ENCODE assay signal across 15 cellular contexts in the genomic region with DNA sequence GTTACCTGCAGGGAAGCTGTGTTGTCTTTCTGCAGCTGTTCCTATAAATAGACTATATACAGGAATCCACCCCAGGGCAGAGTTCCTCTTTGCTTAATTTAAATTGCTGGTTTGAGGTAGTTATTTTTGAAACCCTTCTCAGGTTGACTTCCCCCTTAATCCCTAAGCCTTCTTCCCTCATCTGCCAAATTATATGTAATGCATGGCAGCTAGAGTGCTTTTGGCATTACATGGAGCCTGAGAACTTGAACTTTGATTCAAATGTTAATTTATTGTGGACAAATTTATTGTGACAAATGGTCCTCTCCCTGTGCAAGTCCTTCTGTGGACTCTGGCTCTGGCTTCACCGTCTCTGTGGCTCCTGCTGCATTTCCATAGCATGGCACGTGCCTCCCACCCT. TPM values are rescaled to one million over a fixed set of nuclear protein-coding genes. Genes with fewer than 3 reads are reported as not detected.
DNase-seq lines count a peak whose midpoint lies in the region; ATAC-seq and TF ChIP-seq lines count a peak whose summit lies in the region.
"Had no signal": no experiment of that assay in that cellular context is flagged by ENCODE, and none has a peak within 500 bp of the region (broad histone marks: within the 10 kb centered on the region; RNA-seq: fewer than 3 reads in every experiment).

No MANE protein-coding gene starts in this region.

- no peaks in the 10 kb centered on the region for H3K9me2 ChIP-seq in MM.1S (replicated peaks; ENCODE audit: insufficient read depth, low read length)

- no peak overlapping the region for H3K4me3 Mint-ChIP-seq in MCF 10A (ENCODE audit: unreplicated experiment)
- H3K4me3 Mint-ChIP-seq in activated CD8-positive, alpha-beta T cell treated with anti-CD3 and anti-CD28 coated beads, Interleukin-2, amount 10 ng/mL, durations not matched to agents 7 days and 5 days, result no peak overlapping the region
- H3K4me3 Mint-ChIP-seq: activated T-cell treated with anti-CD3 and anti-CD28 coated beads, Interleukin-2, amount 50 U/mL, for 4 hours; HFFc6 had no signal

- peaks cover 12% of the 10 kb centered on the region for H3K4me1 Mint-ChIP-seq in MCF 10A (ENCODE audit: insufficient read depth, unreplicated experiment)
- H3K4me1 Mint-ChIP-seq in activated CD8-positive, alpha-beta T cell treated with anti-CD3 and anti-CD28 coated beads, Interleukin-2, amount 10 ng/mL, durations not matched to agents 7 days and 5 days (ENCODE audit: low read depth), result no peaks in the 10 kb centered on the region

- TF ChIP-seq POLR2A in breast epithelium (IDR thresholded peaks at IDR 0.05), result no peak

- H3K4me1 ChIP-seq in breast epithelium, result no peaks in the 10 kb centered on the region
- peaks cover 13% of the 10 kb centered on the region for H3K4me1 ChIP-seq in MM.1S (ENCODE audit: low read length)
- H3K4me1 ChIP-seq in thoracic aorta (ENCODE audit: control insufficient read depth in 1 of 2, low read depth in 2 of 2), result peaks cover 28 to 49% of the 10 kb centered on the region in 2 donors

- H4K20me1 ChIP-seq in MM.1S (ENCODE audit: insufficient read depth, low read length), result no peaks in the 10 kb centered on the region

- H3K27ac Mint-ChIP-seq in MCF 10A (ENCODE audit: low read depth, unreplicated experiment), result peak overlapping the region; percentile 19
- H3K27ac Mint-ChIP-seq in activated CD8-positive, alpha-beta T cell treated with anti-CD3 and anti-CD28 coated beads, Interleukin-2, amount 10 ng/mL, durations not matched to agents 7 days and 5 days, result no peak overlapping the region
- H3K27ac Mint-ChIP-seq: HFFc6 had no signal

- H3K4me3 ChIP-seq in breast epithelium, result no peak overlapping the region
- H3K4me3 ChIP-seq in MM.1S (ENCODE audit: low read length), result no peak overlapping the region
- peak overlapping the region; percentile 15 for H3K4me3 ChIP-seq in thoracic aorta
- H3K4me3 ChIP-seq: skin epidermis had no signal

- H2AFZ ChIP-seq in MM.1S (ENCODE audit: low read length), result peak overlapping the region; percentile 10; the same call in 1 of the 2 replicates

- H3K36me3 ChIP-seq in breast epithelium (no peaks in the 10 kb centered on the region), MM.1S (replicated peaks; ENCODE audit: insufficient read depth, low read length) (no peaks in the 10 kb centered on the region), thoracic aorta (peaks cover 5% of the 10 kb centered on the region)

- no peaks in the 10 kb centered on the region for H3K27me3 Mint-ChIP-seq in MCF 10A (ENCODE audit: insufficient read depth, unreplicated experiment)
- H3K27me3 Mint-ChIP-seq in activated CD8-positive, alpha-beta T cell treated with anti-CD3 and anti-CD28 coated beads, Interleukin-2, amount 10 ng/mL, durations not matched to agents 7 days and 5 days (ENCODE audit: low read depth), result peaks cover 4% of the 10 kb centered on the region

- no peaks in the 10 kb centered on the region for H3K27me3 ChIP-seq in breast epithelium
- no peaks in the 10 kb centered on the region for H3K27me3 ChIP-seq in MM.1S (replicated peaks; ENCODE audit: insufficient read depth, low read length)
- H3K27me3 ChIP-seq in thoracic aorta (replicated peaks; ENCODE audit: insufficient read depth), result no peaks in the 10 kb centered on the region

- CTCF ChIA-PET in MCF 10A (lab: Yijun Ruan, JAX), result interaction anchor here (0.8 to 1.0 kb wide), 2 partner anchors 9 to 21 kb away, joined by 5 read pairs; no protein-coding TSS in a partner anchor
- CTCF ChIA-PET in activated CD8-positive, alpha-beta T cell treated with anti-CD3 and anti-CD28 coated beads, Interleukin-2, amount 10 ng/mL, durations not matched to agents 7 days and 5 days (lab: Charles Lee), result no interaction called here

- H3K4me2 ChIP-seq in MM.1S (ENCODE audit: low read depth, low read length), result peak overlapping the region; percentile 54

- H3K9me3 ChIP-seq in breast epithelium (no peaks in the 10 kb centered on the region), MM.1S (replicated peaks; ENCODE audit: insufficient read depth, low read length) (no peaks in the 10 kb centered on the region), thoracic aorta (no peaks in the 10 kb centered on the region)

- no TSS peak for BruUV-seq in MCF 10A (replicated peaks; lab: Mats Ljungman, UMichigan)

- no peak for TF ChIP-seq CTCF in MCF 10A (IDR thresholded peaks at IDR 0.05; ENCODE audit: unreplicated experiment)
- TF ChIP-seq CTCF in breast epithelium (IDR thresholded peaks at IDR 0.05), result no peak
- TF ChIP-seq CTCF in MM.1S (IDR thresholded peaks at IDR 0.05; ENCODE audit: low read length), result no peak
- TF ChIP-seq CTCF in thoracic aorta (IDR thresholded peaks at IDR 0.05), result no peak

- H3K27ac ChIP-seq in breast epithelium (no peak overlapping the region), MM.1S (ENCODE audit: low read length) (no peak overlapping the region; the same call in 1 of the 2 replicates), thoracic aorta (peak overlapping the region; percentile 7 to 60)
- H3K27ac ChIP-seq: skin epidermis had no signal

- DNase-seq in MCF 10A (ENCODE audit: unreplicated experiment) (no peak), breast epithelium (ENCODE audit: low spot score in 2 of 2) (no peak), MM.1S (peak; percentile 24), SKM-1 (lab: John Stamatoyannopoulos, UW; ENCODE audit: unreplicated experiment) (peak; percentile 62), thoracic aorta (ENCODE audit: low spot score) (no peak), DMS 273 (lab: John Stamatoyannopoulos, UW; ENCODE audit: unreplicated experiment) (no peak)
- DNase-seq in activated CD8-positive, alpha-beta T cell treated with anti-CD3 and anti-CD28 coated beads, Interleukin-2, amount 10 ng/mL, durations not matched to agents 7 days and 5 days, result no peak
- DNase-seq: ACHN; activated CD4-positive, alpha-beta T cell treated with anti-CD3 and anti-CD28 coated beads for 48 hours; activated T-cell treated with anti-CD3 and anti-CD28 coated beads, Interleukin-2, amount 50 U/mL, for 4 hours; HFFc6; stimulated activated naive CD4-positive, alpha-beta T cell treated with Interleukin-2 at 50 U/mL for 16 hours; T-helper 9 cell had no signal

- H3K79me2 ChIP-seq in MM.1S (ENCODE audit: low read length), result no peaks in the 10 kb centered on the region

- H3K9ac ChIP-seq in MM.1S (ENCODE audit: low read length), result no peak overlapping the region

- intact Hi-C loops in MCF 10A (cut with micrococcal nuclease) (no loop called here), breast epithelium (cut with DNase I; ENCODE audit: low total_unique reads) (no loop called here)

- no peaks in the 10 kb centered on the region for H3F3A ChIP-seq in MM.1S (ENCODE audit: insufficient read depth, low read length)

- no peak for ATAC-seq in thoracic aorta (ENCODE audit: insufficient number of reproducible peaks, low FRiP score, low read depth)
- no peak for ATAC-seq in esophagus mucosa
- ATAC-seq in activated CD8-positive, alpha-beta T cell treated with anti-CD3 and anti-CD28 coated beads, Interleukin-2, amount 10 ng/mL, durations not matched to agents 7 days and 5 days, result no peak
- ATAC-seq: activated T-cell treated with anti-CD3 and anti-CD28 coated beads, Interleukin-2, amount 50 U/mL, for 4 hours had no signal

- H3K36me3 Mint-ChIP-seq in MCF 10A (ENCODE audit: insufficient read depth, unreplicated experiment), result peaks cover 8% of the 10 kb centered on the region
- no peaks in the 10 kb centered on the region for H3K36me3 Mint-ChIP-seq in activated CD8-positive, alpha-beta T cell treated with anti-CD3 and anti-CD28 coated beads, Interleukin-2, amount 10 ng/mL, durations not matched to agents 7 days and 5 days (ENCODE audit: low read depth)

- H3K9me3 Mint-ChIP-seq in MCF 10A (ENCODE audit: unreplicated experiment), result no peaks in the 10 kb centered on the region
- no peaks in the 10 kb centered on the region for H3K9me3 Mint-ChIP-seq in activated CD8-positive, alpha-beta T cell treated with anti-CD3 and anti-CD28 coated beads, Interleukin-2, amount 10 ng/mL, durations not matched to agents 7 days and 5 days (ENCODE audit: insufficient read depth)
- H3K9me3 Mint-ChIP-seq: activated T-cell treated with anti-CD3 and anti-CD28 coated beads, Interleukin-2, amount 50 U/mL, for 4 hours; HFFc6 had no signal

- POLR2A ChIA-PET in MCF 10A (lab: Yijun Ruan, JAX), result no interaction called here
- POLR2A ChIA-PET in activated CD8-positive, alpha-beta T cell treated with anti-CD3 and anti-CD28 coated beads, Interleukin-2, amount 10 ng/mL, durations not matched to agents 7 days and 5 days (lab: Charles Lee), result no interaction called here

RNA-seq across cellular contexts. Expression of gene MYO1B, which starts 29.2 kb away (rescaled TPM):
- total RNA-seq in MCF 10A (2022) (204 and 241 TPM in 2 replicates), breast epithelium (10 to 100 TPM; 34.1 to 73.9 (median 63.9) TPM), thoracic aorta (10 to 100 TPM; 74.7 to 79.4 TPM), esophagus mucosa (65.2 TPM)
- total RNA-seq in activated CD8-positive, alpha-beta T cell treated with anti-CD3 and anti-CD28 coated beads, Interleukin-2, amount 10 ng/mL, durations not matched to agents 7 days and 5 days, result 1 to 10 TPM; 2.6 to 3.4 TPM

Comparison
In these comparisons a context has a peak if more than half of its experiments do, and no peak if none do; other contexts are left out.
1. DNase-seq: peak in MM.1S (single experiment) and SKM-1 (single experiment); none in MCF 10A (single experiment), breast epithelium (0 of 2), thoracic aorta (single experiment), DMS 273 (single experiment) and activated CD8-positive, alpha-beta T cell treated with anti-CD3 and anti-CD28 coated beads, Interleukin-2, amount 10 ng/mL, durations not matched to agents 7 days and 5 days (single experiment).
2. H3K27ac ChIP-seq: peak in thoracic aorta (2 of 2); none in breast epithelium (0 of 2) and MM.1S (single experiment).
3. RNA of gene MYO1B, which starts 29.2 kb away (total RNA-seq): 204 to 241 TPM in MCF 10A, 74.7 to 79.4 TPM in thoracic aorta, 65.2 TPM in esophagus mucosa (single experiment) and 34.1 to 73.9 TPM in breast epithelium; 2.6 to 3.4 TPM in activated CD8-positive, alpha-beta T cell treated with anti-CD3 and anti-CD28 coated beads, Interleukin-2, amount 10 ng/mL, durations not matched to agents 7 days and 5 days; every median in the first group is over 4 times any median in the second.